ENCODE assay signal across 8 cellular contexts in the genomic region with DNA sequence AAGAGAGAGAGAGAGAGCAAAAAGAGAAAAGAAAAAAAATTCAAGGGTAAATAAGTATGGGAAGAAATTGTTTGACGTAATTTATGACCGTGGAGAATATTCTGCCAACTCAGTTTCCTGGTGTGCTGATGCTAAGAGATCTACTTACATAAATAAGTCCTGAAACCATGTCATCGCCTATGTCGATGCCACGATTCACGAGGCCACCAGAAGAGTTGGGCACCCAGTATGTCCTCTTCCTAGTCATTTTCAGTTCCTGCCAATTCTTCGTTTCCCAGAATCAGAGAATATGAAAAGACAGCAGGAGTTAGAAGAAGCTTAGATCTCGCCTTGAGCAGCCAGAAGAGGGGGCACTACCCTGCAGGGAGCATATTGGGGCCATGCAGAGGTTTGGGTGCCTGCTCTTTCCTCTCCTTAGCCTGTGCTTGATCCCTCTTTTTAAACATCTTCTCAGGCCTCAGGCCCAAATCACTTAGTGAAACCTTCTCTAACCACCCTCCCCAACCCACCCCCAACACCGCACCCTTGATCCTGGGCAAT. TPM values are rescaled to one million over a fixed set of nuclear protein-coding genes. Genes with fewer than 3 reads are reported as not detected.
DNase-seq lines count a peak whose midpoint lies in the region; ATAC-seq and TF ChIP-seq lines count a peak whose summit lies in the region.

No MANE protein-coding gene starts in this region.

- no peak overlapping the region for H3K4me2 ChIP-seq in osteoblast (ENCODE audit: insufficient read depth, low read length)

- no peaks in the 10 kb centered on the region for H3K79me2 ChIP-seq in osteoblast (ENCODE audit: insufficient read depth, low read length)

- DNase-seq in GM12865 (ENCODE audit: low read depth): peak; percentile 61
- peak; percentile 47 for DNase-seq in SKM-1 (lab: John Stamatoyannopoulos, UW; ENCODE audit: unreplicated experiment)
- DNase-seq in dorsolateral prefrontal cortex: peak in 1 of 10 donors; percentile 38
- DNase-seq in osteoblast (ENCODE audit: insufficient read length, low spot score, missing footprints): no peak
- DNase-seq in NCI-H2029 (lab: John Stamatoyannopoulos, UW): no peak
- no peak for DNase-seq in LoVo (ENCODE audit: low spot score)

- H3K36me3 ChIP-seq in osteoblast (ENCODE audit: insufficient read depth, low read length): no peaks in the 10 kb centered on the region

- no peaks in the 10 kb centered on the region for H4K20me1 ChIP-seq in osteoblast (ENCODE audit: insufficient read depth, low read length)

- H2AFZ ChIP-seq in osteoblast (ENCODE audit: low read length): peak overlapping the region; percentile 56

- TF ChIP-seq CTCF in 22Rv1 (IDR thresholded peaks at IDR 0.05): peak; percentile 34
- peak; percentile 58 for TF ChIP-seq CTCF in GM12865 (IDR thresholded peaks at IDR 0.05; ENCODE audit: insufficient read depth, low read depth, low read length, missing control alignments)
- TF ChIP-seq CTCF in dorsolateral prefrontal cortex (IDR thresholded peaks at IDR 0.05 in 54 of 56, conservative IDR thresholded peaks at IDR 0.05 in 2 of 56; ENCODE audit: low read depth in 1 of 56, partially characterized antibody in 56 of 56): peak in 44 of 56 donors; percentile 10 to 56 (median 31)
- peak; percentile 60 for TF ChIP-seq CTCF in osteoblast (IDR thresholded peaks at IDR 0.05; ENCODE audit: extremely low read depth, low read depth, low read length)

- H3K9me3 ChIP-seq in osteoblast (ENCODE audit: low read depth, low read length): no peaks in the 10 kb centered on the region

- H3K4me3 ChIP-seq in GM12865 (ENCODE audit: low read depth, low read length) (no peak overlapping the region), dorsolateral prefrontal cortex (no peak overlapping the region), osteoblast (ENCODE audit: insufficient read depth, low read length) (no peak overlapping the region)

- H3K4me1 ChIP-seq in osteoblast (ENCODE audit: insufficient read depth, low read length): peaks cover 3% of the 10 kb centered on the region

- intact Hi-C loops in dorsolateral prefrontal cortex (cut with DNase I): no loop called here

- H3K27me3 ChIP-seq in dorsolateral prefrontal cortex (no peaks in the 10 kb centered on the region), osteoblast (ENCODE audit: insufficient read depth, low read length) (no peaks in the 10 kb centered on the region)

- peak; percentile 66 for ATAC-seq in HG03135 (IDR thresholded peaks at IDR 0.05; ENCODE audit: unreplicated experiment)

- H3K27ac ChIP-seq in 22Rv1: no peak overlapping the region
- H3K27ac ChIP-seq in dorsolateral prefrontal cortex: no peak overlapping the region
- no peak overlapping the region for H3K27ac ChIP-seq in osteoblast (ENCODE audit: low read depth, low read length)

RNA-seq across cellular contexts. Expression of gene LONP2, which starts 12.4 kb away (rescaled TPM):
- total RNA-seq in dorsolateral prefrontal cortex: 100 to 1,000 TPM in 91 of 120 experiments, 10 to 100 TPM in 29; 68.2 to 129 (median 106) TPM
- total RNA-seq in osteoblast: 54.5 and 56.8 TPM in 2 replicates

RNA-seq across cellular contexts. Expression of gene ABCC11, which starts 15.6 kb away (rescaled TPM):
- total RNA-seq in dorsolateral prefrontal cortex: 1 to 10 TPM in 69 of 120 experiments, under 1 TPM in 50, not detected in 1; 0.14 to 3.4 (median 1.1) TPM
- under 0.01 and 0.29 TPM in 2 replicates for total RNA-seq in osteoblast

Comparison
In these comparisons a context has a peak if more than half of its experiments do, and no peak if none do; other contexts are left out.
1. DNase-seq: peak in GM12865 (single experiment) and SKM-1 (single experiment); none in osteoblast (single experiment), NCI-H2029 (single experiment) and LoVo (single experiment).
2. Peak in every context shown above with its lines, with median percentiles within 50 percentile points of each other: CTCF ChIP-seq.